Comparison of ENCODE assay signal across 10 cellular contexts in genomic region chr18:23528580-23529472, GRCh38. TPM values are rescaled to one million over a fixed set of nuclear protein-coding genes. Genes with fewer than 3 reads are reported as not detected.
DNase-seq lines count a peak whose midpoint lies in the region; ATAC-seq and TF ChIP-seq lines count a peak whose summit lies in the region.
"Had no signal": no experiment of that assay in that cellular context is flagged by ENCODE, and none has a peak within 500 bp of the region (broad histone marks: within the 10 kb centered on the region; RNA-seq: fewer than 3 reads in every experiment).

No MANE protein-coding gene starts in this region.

- peak overlapping the region in 46 of 59 donors; percentile 10 to 77 (median 50) for H3K27ac ChIP-seq in dorsolateral prefrontal cortex

- H3K27me3 ChIP-seq in MG63 (no peaks in the 10 kb centered on the region), dorsolateral prefrontal cortex (no peaks in the 10 kb centered on the region)

- no peak overlapping the region for H3K27ac Mint-ChIP-seq in activated T-helper 2 cell treated with anti-CD3 and anti-CD28 coated beads, Interferon-gamma antibody, Interleukin-2, Interleukin-4, amounts not matched to agents 10 μg/mL and 5 μg/mL and 100 μg/mL, durations not matched to agents 14 hours and 24 hours and 36 hours

- peaks cover 9% of the 10 kb centered on the region for H3K4me1 Mint-ChIP-seq in activated T-helper 2 cell treated with anti-CD3 and anti-CD28 coated beads, Interferon-gamma antibody, Interleukin-2, Interleukin-4, amounts not matched to agents 10 μg/mL and 5 μg/mL and 100 μg/mL, durations not matched to agents 14 hours and 24 hours and 36 hours (ENCODE audit: low read depth)

- H3K4me3 Mint-ChIP-seq in activated T-helper 2 cell treated with anti-CD3 and anti-CD28 coated beads, Interferon-gamma antibody, Interleukin-2, Interleukin-4, amounts not matched to agents 10 μg/mL and 5 μg/mL and 100 μg/mL, durations not matched to agents 14 hours and 24 hours and 36 hours (ENCODE audit: low read depth): no peak overlapping the region
- H3K4me3 Mint-ChIP-seq: type B pancreatic cell had no signal

- no peaks in the 10 kb centered on the region for H3K27me3 Mint-ChIP-seq in activated T-helper 2 cell treated with anti-CD3 and anti-CD28 coated beads, Interferon-gamma antibody, Interleukin-2, Interleukin-4, amounts not matched to agents 10 μg/mL and 5 μg/mL and 100 μg/mL, durations not matched to agents 14 hours and 24 hours and 36 hours (ENCODE audit: low read depth)
- H3K27me3 Mint-ChIP-seq: type B pancreatic cell had no signal

- H3K36me3 Mint-ChIP-seq in activated T-helper 2 cell treated with anti-CD3 and anti-CD28 coated beads, Interferon-gamma antibody, Interleukin-2, Interleukin-4, amounts not matched to agents 10 μg/mL and 5 μg/mL and 100 μg/mL, durations not matched to agents 14 hours and 24 hours and 36 hours (ENCODE audit: low read depth): peaks cover 83% of the 10 kb centered on the region

- H3K36me3 ChIP-seq in MG63 (peaks cover 60% of the 10 kb centered on the region), mucosa of descending colon (ENCODE audit: low read depth) (peaks cover 12% of the 10 kb centered on the region)

- H3K9me3 Mint-ChIP-seq in activated T-helper 2 cell treated with anti-CD3 and anti-CD28 coated beads, Interferon-gamma antibody, Interleukin-2, Interleukin-4, amounts not matched to agents 10 μg/mL and 5 μg/mL and 100 μg/mL, durations not matched to agents 14 hours and 24 hours and 36 hours: no peaks in the 10 kb centered on the region
- H3K9me3 Mint-ChIP-seq: type B pancreatic cell had no signal

- intact Hi-C loops in dorsolateral prefrontal cortex (cut with DNase I) (no loop called here), mucosa of descending colon (cut with DNase I, micrococcal nuclease) (loop anchor here in 1 of 2 donors (10.0 kb wide), 1 partner anchor 56 kb away; the partner anchor contains the start of gene NPC1)
- intact Hi-C loops in activated T-helper 2 cell treated with anti-CD3 and anti-CD28 coated beads, Interferon-gamma antibody, Interleukin-2, Interleukin-4, amounts not matched to agents 10 μg/mL and 5 μg/mL and 100 μg/mL, durations not matched to agents 14 hours and 24 hours and 36 hours (cut with micrococcal nuclease): loop anchor here (1.0 kb wide), 1 partner anchor 12 kb away; no protein-coding TSS in a partner anchor

- no peaks in the 10 kb centered on the region for H3K9me3 ChIP-seq in MG63
- H3K9me3 ChIP-seq in mucosa of descending colon: no peaks in the 10 kb centered on the region

- H3K4me3 ChIP-seq in MG63 (no peak overlapping the region), dorsolateral prefrontal cortex (no peak overlapping the region), mucosa of descending colon (no peak overlapping the region)

- peak; percentile 48 for ATAC-seq in mucosa of descending colon
- no peak for ATAC-seq in HG03097 (IDR thresholded peaks at IDR 0.05; ENCODE audit: low FRiP score, unreplicated experiment)
- ATAC-seq in HG02884 (IDR thresholded peaks at IDR 0.05; ENCODE audit: unreplicated experiment): no peak

- DNase-seq in AG20443 (ENCODE audit: low spot score) (peak; percentile 80), MG63 (peak; percentile 61), dorsolateral prefrontal cortex (no peak), mucosa of descending colon (peak in 1 of 3 donors; percentile 35), kidney glomerular epithelial cell (lab: John Stamatoyannopoulos, UW) (no peak)
- DNase-seq in activated T-helper 2 cell treated with anti-CD3 and anti-CD28 coated beads, Interferon-gamma antibody, Interleukin-2, Interleukin-4, amounts not matched to agents 10 μg/mL and 5 μg/mL and 100 μg/mL, durations not matched to agents 14 hours and 24 hours and 36 hours (ENCODE audit: low spot score): no peak
- DNase-seq: NCI-H146 had no signal

- H3K4me1 ChIP-seq in mucosa of descending colon (ENCODE audit: low read depth): no peaks in the 10 kb centered on the region

- TF ChIP-seq CTCF in dorsolateral prefrontal cortex (IDR thresholded peaks at IDR 0.05 in 54 of 56, conservative IDR thresholded peaks at IDR 0.05 in 2 of 56; ENCODE audit: low read depth in 1 of 56, partially characterized antibody in 56 of 56) (no peak), mucosa of descending colon (IDR thresholded peaks at IDR 0.05) (no peak)

RNA-seq across cellular contexts. Expression of gene RMC1, which starts 25.5 kb away (rescaled TPM):
- total RNA-seq in MG63 (2014; rRNA removed; shearing (Covaris generic); ENCODE audit: low replicate concordance): 21.1 and 21.9 TPM in 2 replicates
- total RNA-seq in dorsolateral prefrontal cortex (10 to 100 TPM; 23.8 to 53.6 (median 39.2) TPM), mucosa of descending colon (10 to 100 TPM; 30.4 to 33.5 (median 30.5) TPM)
- 42.9 and 50.5 TPM in 2 replicates for total RNA-seq in activated T-helper 2 cell treated with anti-CD3 and anti-CD28 coated beads, Interferon-gamma antibody, Interleukin-2, Interleukin-4, amounts not matched to agents 10 μg/mL and 5 μg/mL and 100 μg/mL, durations not matched to agents 14 hours and 24 hours and 36 hours

RNA-seq across cellular contexts. Expression of gene NPC1, which starts 57.5 kb away (rescaled TPM):
- total RNA-seq in MG63 (2014; rRNA removed; shearing (Covaris generic); ENCODE audit: low replicate concordance): 8.5 and 11.1 TPM in 2 replicates
- total RNA-seq in dorsolateral prefrontal cortex: 100 to 1,000 TPM in 58 of 120 experiments, 10 to 100 TPM in 62; 45.2 to 321 (median 99.6) TPM
- 10 to 100 TPM; 35.5 to 51.0 (median 41.2) TPM for total RNA-seq in mucosa of descending colon
- total RNA-seq in activated T-helper 2 cell treated with anti-CD3 and anti-CD28 coated beads, Interferon-gamma antibody, Interleukin-2, Interleukin-4, amounts not matched to agents 10 μg/mL and 5 μg/mL and 100 μg/mL, durations not matched to agents 14 hours and 24 hours and 36 hours: 29.0 and 31.4 TPM in 2 replicates

Comparison
In these comparisons a context has a peak if more than half of its experiments do, and no peak if none do; other contexts are left out.
1. DNase-seq: peak in AG20443 (single experiment) and MG63 (single experiment); none in dorsolateral prefrontal cortex (0 of 10), activated T-helper 2 cell treated with anti-CD3 and anti-CD28 coated beads, Interferon-gamma antibody, Interleukin-2, Interleukin-4, amounts not matched to agents 10 μg/mL and 5 μg/mL and 100 μg/mL, durations not matched to agents 14 hours and 24 hours and 36 hours (single experiment) and kidney glomerular epithelial cell (single experiment).